Comparison of ENCODE assay signal across 9 cellular contexts in the genomic region with DNA sequence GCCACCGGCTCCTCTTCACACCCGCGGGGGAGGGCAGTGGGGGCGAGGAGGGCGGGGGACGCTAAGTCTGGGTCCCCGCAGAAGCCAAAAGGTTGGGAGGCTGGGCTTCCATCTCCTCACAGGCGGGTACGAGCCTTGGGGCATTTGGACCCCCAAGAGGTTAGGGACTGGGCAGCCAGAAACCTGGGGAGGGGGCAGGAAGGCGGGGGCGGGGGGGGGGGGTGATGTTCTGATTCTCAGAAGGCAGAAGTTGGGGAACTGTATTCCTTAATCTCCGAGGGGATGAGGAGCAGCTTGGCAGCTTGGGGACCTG. TPM values are rescaled to one million over a fixed set of nuclear protein-coding genes. Genes with fewer than 3 reads are reported as not detected.
DNase-seq lines count a peak whose midpoint lies in the region; ATAC-seq and TF ChIP-seq lines count a peak whose summit lies in the region.
"Had no signal": no experiment of that assay in that cellular context is flagged by ENCODE, and none has a peak within 500 bp of the region (broad histone marks: within the 10 kb centered on the region; RNA-seq: fewer than 3 reads in every experiment).

No MANE protein-coding gene starts in this region.

- no TSS peak for BruUV-seq in A673 (replicated peaks; lab: Mats Ljungman, UMichigan)

- DNase-seq in A673 (ENCODE audit: low spot score) (no peak), caudate nucleus (lab: John Stamatoyannopoulos, UW) (no peak), SK-N-DZ (ENCODE audit: low spot score) (no peak), NCI-H1694 treated with DMSO at 0.1 percent for 48 hours (lab: John Stamatoyannopoulos, UW) (no peak)
- DNase-seq in Jurkat, Clone E6-1 (ENCODE audit: low read depth, low spot score) = no peak

- peak overlapping the region; percentile 29 for H3K4me3 ChIP-seq in A673 (ENCODE audit: low read depth, low read length, poor library complexity, severe bottlenecking)
- H3K4me3 ChIP-seq in Jurkat, Clone E6-1 (ENCODE audit: low read length) = peak overlapping the region; percentile 37
- no peak overlapping the region for H3K4me3 ChIP-seq in mucosa of stomach (ENCODE audit: low read length)

- H3K9me3 ChIP-seq in A673 (ENCODE audit: low read depth, low read length, poor library complexity, severe bottlenecking) = no peaks in the 10 kb centered on the region
- H3K9me3 ChIP-seq in mucosa of stomach (ENCODE audit: control insufficient read depth, low read length) = no peaks in the 10 kb centered on the region

- H3K27ac ChIP-seq in A673 (ENCODE audit: low read depth, low read length, poor library complexity, severe bottlenecking) (peak overlapping the region; percentile 60), caudate nucleus (ENCODE audit: low read depth, low read length) (peak overlapping the region; percentile 50)

- POLR2A ChIA-PET in A673 (lab: Charles Lee; ENCODE audit: low non-redundant PET) = interaction anchor here (0.7 kb wide), 1 partner anchor 139 kb away, joined by 3 read pairs; no protein-coding TSS in a partner anchor

- intact Hi-C loops in A673 (cut with micrococcal nuclease; ENCODE audit: unreplicated experiment) = no loop called here

- no peak for TF ChIP-seq CTCF in A673 (conservative IDR thresholded peaks at IDR 0.05; ENCODE audit: low read depth, low read length)

- CTCF ChIA-PET in A673 (lab: Charles Lee) = interaction anchor here (0.6 kb wide), 1 partner anchor 723 kb away, joined by 3 read pairs; no protein-coding TSS in a partner anchor

- H3K27me3 ChIP-seq in A673 (replicated peaks; ENCODE audit: insufficient read depth, low read depth, low read length, poor library complexity) = no peaks in the 10 kb centered on the region
- no peaks in the 10 kb centered on the region for H3K27me3 ChIP-seq in mucosa of stomach (ENCODE audit: control insufficient read depth, insufficient read depth, low read length)

- no peaks in the 10 kb centered on the region for H3K36me3 ChIP-seq in A673 (ENCODE audit: insufficient read depth, low read length, poor library complexity, severe bottlenecking)
- peaks cover 6% of the 10 kb centered on the region for H3K36me3 ChIP-seq in mucosa of stomach (ENCODE audit: control insufficient read depth, insufficient read depth, low read length)

- H3K4me1 ChIP-seq in A673 (ENCODE audit: insufficient read depth, low read length, poor library complexity, severe bottlenecking) (peaks cover 32% of the 10 kb centered on the region), mucosa of stomach (ENCODE audit: control insufficient read depth, insufficient read depth, low read length) (peaks cover 86% of the 10 kb centered on the region)

- peak overlapping the region; percentile 91 for H3K9ac ChIP-seq in mucosa of stomach (ENCODE audit: low read length)

- ATAC-seq in GM21825 (IDR thresholded peaks at IDR 0.05; ENCODE audit: unreplicated experiment) (no peak), GM18519 (IDR thresholded peaks at IDR 0.05; ENCODE audit: low FRiP score, unreplicated experiment) (no peak)

RNA-seq across cellular contexts. Expression of a gene that starts 5.1 kb away (rescaled TPM):
- 6.6 and 9.9 TPM in 2 replicates for total RNA-seq in A673 (2021)
- polyA plus RNA-seq in Jurkat, Clone E6-1 (2012; ENCODE audit: insufficient read depth, insufficient read length) = 1.4 TPM
- 0.08 and 0.69 TPM in 2 replicates for polyA plus RNA-seq in SK-N-DZ (2014; cell fraction: cytosol; rRNA removed)
- polyA plus RNA-seq in SK-N-DZ (2014; cell fraction: nucleus; rRNA removed) = 0.34 and 1.4 TPM in 2 replicates

RNA-seq across cellular contexts. Expression of a gene that starts 24.1 kb away (rescaled TPM):
- total RNA-seq in A673 (2021) = not detected in 2 replicates
- not detected for polyA plus RNA-seq in Jurkat, Clone E6-1 (2012; ENCODE audit: insufficient read depth, insufficient read length)
- polyA plus RNA-seq in SK-N-DZ (2014; cell fraction: cytosol; rRNA removed) = not detected in 2 replicates
- not detected in 2 replicates for polyA plus RNA-seq in SK-N-DZ (2014; cell fraction: nucleus; rRNA removed)
- total RNA-seq: subcutaneous adipose tissue had no signal

RNA-seq across cellular contexts. Expression of a gene that starts 54.6 kb away (rescaled TPM):
- total RNA-seq in A673 (2021) = not detected in 2 replicates
- not detected for polyA plus RNA-seq in Jurkat, Clone E6-1 (2012; ENCODE audit: insufficient read depth, insufficient read length)
- polyA plus RNA-seq in SK-N-DZ (2014; cell fraction: cytosol; rRNA removed) = not detected in 2 replicates
- polyA plus RNA-seq in SK-N-DZ (2014; cell fraction: nucleus; rRNA removed) = not detected in 2 replicates
- total RNA-seq: subcutaneous adipose tissue had no signal

RNA-seq across cellular contexts. Expression of a gene that starts 55.3 kb away (rescaled TPM):
- total RNA-seq in A673 (2021) = 3.4 and 6.6 TPM in 2 replicates
- polyA plus RNA-seq in Jurkat, Clone E6-1 (2012; ENCODE audit: insufficient read depth, insufficient read length) = not detected
- polyA plus RNA-seq in SK-N-DZ (2014; cell fraction: cytosol; rRNA removed) = 0.13 TPM in 1 of 2 replicates, not detected in the other
- polyA plus RNA-seq in SK-N-DZ (2014; cell fraction: nucleus; rRNA removed) = 0.22 TPM in 1 of 2 replicates, not detected in the other
